Comparison of ENCODE assay signal across 10 cellular contexts in the genomic region with DNA sequence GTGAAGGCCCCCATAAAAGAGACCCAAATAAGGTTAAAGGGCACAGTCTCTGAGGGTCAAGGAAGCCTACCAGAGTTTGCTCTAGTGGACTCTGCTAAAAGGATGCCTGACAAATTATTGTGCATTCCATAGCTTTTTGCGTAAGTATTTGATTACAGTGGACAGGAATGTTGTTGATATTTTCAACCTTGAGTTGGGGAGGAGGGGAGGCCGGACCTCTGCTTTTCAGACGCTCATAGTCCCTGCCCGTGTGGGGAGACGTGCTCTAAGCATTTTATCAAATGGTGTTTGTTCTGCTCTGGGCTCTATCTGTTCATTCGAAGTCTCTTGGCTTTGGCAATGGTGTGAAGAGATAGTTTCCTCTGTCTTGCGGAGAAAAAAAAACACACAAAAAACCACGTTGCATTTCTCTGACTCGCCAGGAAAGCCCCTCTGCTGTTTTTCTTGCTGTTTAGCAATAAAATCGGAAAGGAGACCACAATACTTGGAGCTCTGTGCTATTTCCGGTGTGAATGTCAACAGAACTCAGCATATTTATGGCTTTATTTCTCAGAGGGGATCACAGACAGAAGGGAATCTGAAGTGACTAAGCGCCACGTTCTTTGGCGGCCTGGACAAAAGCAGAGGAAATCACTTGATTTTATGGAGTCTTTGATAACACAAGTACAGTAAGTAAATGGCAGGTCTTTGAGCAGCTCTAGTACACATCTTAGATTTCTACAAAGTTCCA.
DNase-seq lines count a peak whose midpoint lies in the region; ATAC-seq and TF ChIP-seq lines count a peak whose summit lies in the region.
"Had no signal": no experiment of that assay in that cellular context is flagged by ENCODE, and none has a peak within 500 bp of the region (broad histone marks: within the 10 kb centered on the region; RNA-seq: fewer than 3 reads in every experiment).

No MANE protein-coding gene starts in this region.

- peak overlapping the region; percentile 77 for H3K27ac ChIP-seq in brain microvascular endothelial cell

- peak overlapping the region; percentile 94 for H3K27ac Mint-ChIP-seq in mesothelial cell of epicardium

- DNase-seq in AG20443 (ENCODE audit: low spot score) (peak; percentile 75), HuH-7.5 (ENCODE audit: low spot score) (peak; percentile 35), brain microvascular endothelial cell (peak; percentile 90), mesothelial cell of epicardium (ENCODE audit: low spot score in 2 of 2, unreplicated experiment in 2 of 2) (no peak), erythroblast (lab: John Stamatoyannopoulos, UW) (no peak), T-helper 9 cell (no peak), NCI-H510A (lab: John Stamatoyannopoulos, UW) (no peak)
- DNase-seq: cortex of kidney had no signal

- no peaks in the 10 kb centered on the region for H3K9me3 Mint-ChIP-seq in mesothelial cell of epicardium

- TF ChIP-seq CTCF in brain microvascular endothelial cell (IDR thresholded peaks at IDR 0.05; ENCODE audit: low read depth, low read length, missing control alignments) (no peak), mesothelial cell of epicardium (IDR thresholded peaks at IDR 0.05; ENCODE audit: unreplicated experiment) (no peak)

- ATAC-seq in esophagus mucosa = no peak

- no peak for TF ChIP-seq POLR2A in erythroblast (IDR thresholded peaks at IDR 0.05; ENCODE audit: low read length)

- H3K4me3 ChIP-seq in brain microvascular endothelial cell (ENCODE audit: low read depth, low read length) = no peak overlapping the region
- H3K4me3 ChIP-seq: skin epidermis had no signal

- H3K27me3 ChIP-seq in brain microvascular endothelial cell (replicated peaks) = no peaks in the 10 kb centered on the region

- no peaks in the 10 kb centered on the region for H3K36me3 Mint-ChIP-seq in mesothelial cell of epicardium

- H3K27me3 Mint-ChIP-seq in mesothelial cell of epicardium (ENCODE audit: low read depth) = no peaks in the 10 kb centered on the region

- H3K4me1 Mint-ChIP-seq in mesothelial cell of epicardium = peaks cover 28% of the 10 kb centered on the region

- in situ Hi-C loops in brain microvascular endothelial cell (cut with HindIII; ENCODE audit: low pct_ligation_motif_present, low sequenced_read_pairs) = no loop called here

- H3K36me3 ChIP-seq in brain microvascular endothelial cell (replicated peaks) = no peaks in the 10 kb centered on the region

- peak overlapping the region; percentile 9 for H3K4me3 Mint-ChIP-seq in mesothelial cell of epicardium

Comparison
In these comparisons a context has a peak if more than half of its experiments do, and no peak if none do; other contexts are left out.
1. DNase-seq: peak in AG20443 (single experiment), HuH-7.5 (single experiment) and brain microvascular endothelial cell (single experiment); none in mesothelial cell of epicardium (0 of 2), erythroblast (0 of 2), T-helper 9 cell (single experiment) and NCI-H510A (single experiment).